Comparison of ENCODE assay signal across 8 cellular contexts in the genomic region with DNA sequence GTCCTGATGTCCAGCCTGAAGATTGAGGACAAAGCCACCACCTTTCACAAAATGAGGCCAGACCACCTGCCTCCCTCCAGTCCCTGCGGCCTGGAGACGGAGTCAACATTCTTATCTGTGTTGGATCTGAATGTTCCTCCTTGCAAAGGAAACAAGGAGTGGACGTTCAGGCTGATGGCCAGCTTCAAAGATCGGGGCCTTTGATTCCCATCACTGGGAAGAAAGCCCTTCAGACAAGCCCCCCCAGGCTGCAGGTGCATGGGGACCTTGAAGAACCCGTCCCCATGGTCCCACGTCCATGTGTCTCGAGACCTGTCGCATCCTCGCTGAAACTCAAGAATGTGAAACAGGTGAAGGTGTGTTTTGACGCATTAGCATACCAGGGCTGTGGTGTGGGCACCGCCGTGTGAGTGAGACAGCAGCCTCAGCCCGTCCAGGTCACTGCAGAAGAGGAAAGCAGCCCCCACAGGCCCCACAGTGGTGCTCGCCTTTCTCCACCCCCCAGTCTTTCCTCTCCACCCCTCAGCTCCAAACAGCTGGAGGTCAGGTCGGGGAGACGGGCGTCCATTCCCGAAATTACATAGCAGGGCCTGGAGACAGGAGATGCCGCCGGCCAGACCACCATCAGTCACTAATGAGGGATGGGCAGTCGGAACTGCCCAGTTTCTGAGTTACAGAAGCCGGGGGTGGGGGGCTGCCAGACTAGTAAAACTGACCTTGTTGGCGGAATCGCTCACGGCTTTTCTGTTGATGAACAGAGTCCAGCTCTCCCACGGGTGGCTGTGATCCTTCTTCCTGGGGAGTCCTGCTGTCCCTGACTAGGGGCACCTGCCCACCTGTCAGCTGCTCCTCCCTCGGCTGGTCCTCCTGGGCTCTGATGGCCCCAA. TPM values are rescaled to one million over a fixed set of nuclear protein-coding genes. Genes with fewer than 3 reads are reported as not detected.
A peak's percentile ranks its signal among the peaks of the same experiment; 100 is the strongest.
DNase-seq lines count a peak whose midpoint lies in the region; ATAC-seq and TF ChIP-seq lines count a peak whose summit lies in the region.

No MANE protein-coding gene starts in this region.

- H3K27ac Mint-ChIP-seq in activated CD4-positive, alpha-beta T cell treated with anti-CD3 and anti-CD28 coated beads for 36 hours, result peak overlapping the region; percentile 25

- H3K4me3 Mint-ChIP-seq in activated CD4-positive, alpha-beta T cell treated with anti-CD3 and anti-CD28 coated beads for 36 hours, result peak overlapping the region; percentile 75

- peak overlapping the region; percentile 98 for H3K27ac ChIP-seq in left lung
- peak overlapping the region; percentile 93 for H3K27ac ChIP-seq in substantia nigra (ENCODE audit: low read depth, low read length, poor library complexity, severe bottlenecking)

- TF ChIP-seq CTCF in left lung (IDR thresholded peaks at IDR 0.05), result no peak

- peaks cover 24% of the 10 kb centered on the region for H3K36me3 ChIP-seq in adipocyte (ENCODE audit: control insufficient read depth, insufficient read depth, low read length, severe bottlenecking)
- peaks cover 0 to 28% of the 10 kb centered on the region in 2 donors for H3K36me3 ChIP-seq in left lung

- H3K27me3 ChIP-seq in adipocyte (replicated peaks; ENCODE audit: control insufficient read depth, insufficient read depth, low read length), result no peaks in the 10 kb centered on the region
- no peaks in the 10 kb centered on the region for H3K27me3 ChIP-seq in left lung

- H3K9me3 ChIP-seq in adipocyte (ENCODE audit: control insufficient read depth, low read length) (no peaks in the 10 kb centered on the region), left lung (no peaks in the 10 kb centered on the region)

- H3K36me3 Mint-ChIP-seq in activated CD4-positive, alpha-beta T cell treated with anti-CD3 and anti-CD28 coated beads for 36 hours (ENCODE audit: low read depth), result peaks cover 24% of the 10 kb centered on the region

- no peak for DNase-seq in activated CD4-positive, alpha-beta T cell treated with anti-CD3 and anti-CD28 coated beads for 36 hours
- DNase-seq in activated CD4-positive, alpha-beta T cell treated with anti-CD3 and anti-CD28 coated beads, Interleukin-2, amount 50 U/mL, for 1 hour, result no peak
- no peak for DNase-seq in adipocyte (ENCODE audit: low read depth)
- peak in 1 of 2 donors; percentile 61 for DNase-seq in left lung
- no peak for DNase-seq in substantia nigra (lab: John Stamatoyannopoulos, UW)
- no peak for DNase-seq in NCI-H2081 treated with DMSO at 0.1 percent for 48 hours (lab: John Stamatoyannopoulos, UW)
- DNase-seq in cerebellar cortex (ENCODE audit: low spot score), result no peak

- CTCF ChIA-PET in activated CD4-positive, alpha-beta T cell treated with anti-CD3 and anti-CD28 coated beads for 36 hours (lab: Charles Lee), result interaction anchor here (0.6 to 1.0 kb wide), 3 partner anchors 24 to 33 kb away, joined by 3 read pairs; no protein-coding TSS in a partner anchor

- no peaks in the 10 kb centered on the region for H3K9me3 Mint-ChIP-seq in activated CD4-positive, alpha-beta T cell treated with anti-CD3 and anti-CD28 coated beads for 36 hours (ENCODE audit: low read depth)

- intact Hi-C loops in activated CD4-positive, alpha-beta T cell treated with anti-CD3 and anti-CD28 coated beads for 36 hours (cut with DNase I, micrococcal nuclease), result loop anchor here in 1 of 2 experiments (5.0 kb wide), 1 partner anchor 297 kb away; the partner anchor contains the start of gene ASPSCR1
- intact Hi-C loops in left lung (cut with DNase I), result no loop called here

- POLR2A ChIA-PET in activated CD4-positive, alpha-beta T cell treated with anti-CD3 and anti-CD28 coated beads for 36 hours (lab: Charles Lee), result interaction anchor here (1.6 to 2.1 kb wide), 3 partner anchors 18 to 23 kb away, joined by 4 to 12 read pairs (median 10); no protein-coding TSS in a partner anchor

- peaks cover 32% of the 10 kb centered on the region for H3K4me1 Mint-ChIP-seq in activated CD4-positive, alpha-beta T cell treated with anti-CD3 and anti-CD28 coated beads for 36 hours

- H3K9ac ChIP-seq in adipocyte (ENCODE audit: low read length), result peak overlapping the region; percentile 76

- H3K27me3 Mint-ChIP-seq in activated CD4-positive, alpha-beta T cell treated with anti-CD3 and anti-CD28 coated beads for 36 hours, result no peaks in the 10 kb centered on the region

- no peak for ATAC-seq in activated CD4-positive, alpha-beta T cell treated with anti-CD3 and anti-CD28 coated beads for 36 hours
- ATAC-seq in left lung, result no peak
- ATAC-seq in GM18861 (IDR thresholded peaks at IDR 0.05; ENCODE audit: unreplicated experiment), result no peak

- H3K4me1 ChIP-seq in adipocyte (ENCODE audit: control insufficient read depth, insufficient read depth, low read length), result peaks cover 16% of the 10 kb centered on the region
- peaks cover 30 to 53% of the 10 kb centered on the region in 2 donors for H3K4me1 ChIP-seq in left lung

- peak overlapping the region; percentile 80 for H3K4me3 ChIP-seq in adipocyte (ENCODE audit: low read length)
- peak overlapping the region; percentile 75 to 85 for H3K4me3 ChIP-seq in left lung

RNA-seq across cellular contexts. Expression of gene CSNK1D, which starts 0.9 kb away (rescaled TPM):
- total RNA-seq in activated CD4-positive, alpha-beta T cell treated with anti-CD3 and anti-CD28 coated beads for 36 hours, result 100 to 1,000 TPM; 118 to 182 TPM
- 100 to 1,000 TPM; 122 to 160 TPM for total RNA-seq in left lung

RNA-seq across cellular contexts. Expression of gene CD7, which starts 43.0 kb away (rescaled TPM):
- 100 to 1,000 TPM; 614 to 725 TPM for total RNA-seq in activated CD4-positive, alpha-beta T cell treated with anti-CD3 and anti-CD28 coated beads for 36 hours
- 1 to 10 TPM; 3.7 to 6.6 TPM for total RNA-seq in left lung

RNA-seq across cellular contexts. Expression of gene SLC16A3, which starts 45.5 kb away (rescaled TPM):
- total RNA-seq in activated CD4-positive, alpha-beta T cell treated with anti-CD3 and anti-CD28 coated beads for 36 hours, result 100 to 1,000 TPM in 1 of 2 experiments, 10 to 100 TPM in 1; 93.2 to 157 TPM
- total RNA-seq in left lung, result 100 to 1,000 TPM in 1 of 2 donors, 10 to 100 TPM in 1; 71.2 to 149 TPM

RNA-seq across cellular contexts. Expression of gene SECTM1, which starts 59.2 kb away (rescaled TPM):
- total RNA-seq in activated CD4-positive, alpha-beta T cell treated with anti-CD3 and anti-CD28 coated beads for 36 hours, result 10 to 100 TPM in 1 of 2 experiments, 1 to 10 TPM in 1; 9.0 to 10.9 TPM
- 10 to 100 TPM; 10.5 to 36.8 TPM for total RNA-seq in left lung

Comparison
In these comparisons a context has a peak if more than half of its experiments do, and no peak if none do; other contexts are left out.
1. RNA of gene CD7, which starts 43.0 kb away (total RNA-seq): 614 to 725 TPM in activated CD4-positive, alpha-beta T cell treated with anti-CD3 and anti-CD28 coated beads for 36 hours; 3.7 to 6.6 TPM in left lung; every median in the first group is over 10 times any median in the second.